Comparison of ENCODE assay signal across 1 cellular context in genomic region chr19:37079238-37079637, GRCh38.
TF ChIP-seq lines count a peak whose summit lies in the region.

No MANE protein-coding gene starts in this region.

TF ChIP-seq in A549, 52 proteins besides CTCF, POLR2A, EP300 and RAD21 (continued from another document):
- TF ChIP-seq MAX (IDR thresholded peaks at IDR 0.05) = no peak
- TF ChIP-seq KDM1A (IDR thresholded peaks at IDR 0.05; ENCODE audit: low read depth) = no peak
- TF ChIP-seq FOSB (CRISPR knock-in tag; IDR thresholded peaks at IDR 0.05) = no peak
- TF ChIP-seq BCL3 (IDR thresholded peaks at IDR 0.05) = no peak
- no peak for TF ChIP-seq RFX5 (IDR thresholded peaks at IDR 0.05)
- no peak for TF ChIP-seq FOSL2 (IDR thresholded peaks at IDR 0.05)
- TF ChIP-seq FOSL2 (CRISPR knock-in tag; IDR thresholded peaks at IDR 0.05) = no peak
- no peak for TF ChIP-seq E2F6 (IDR thresholded peaks at IDR 0.05; ENCODE audit: borderline replicate concordance, low read depth)
